ENCODE assay signal across 34 cellular contexts in the genomic region with DNA sequence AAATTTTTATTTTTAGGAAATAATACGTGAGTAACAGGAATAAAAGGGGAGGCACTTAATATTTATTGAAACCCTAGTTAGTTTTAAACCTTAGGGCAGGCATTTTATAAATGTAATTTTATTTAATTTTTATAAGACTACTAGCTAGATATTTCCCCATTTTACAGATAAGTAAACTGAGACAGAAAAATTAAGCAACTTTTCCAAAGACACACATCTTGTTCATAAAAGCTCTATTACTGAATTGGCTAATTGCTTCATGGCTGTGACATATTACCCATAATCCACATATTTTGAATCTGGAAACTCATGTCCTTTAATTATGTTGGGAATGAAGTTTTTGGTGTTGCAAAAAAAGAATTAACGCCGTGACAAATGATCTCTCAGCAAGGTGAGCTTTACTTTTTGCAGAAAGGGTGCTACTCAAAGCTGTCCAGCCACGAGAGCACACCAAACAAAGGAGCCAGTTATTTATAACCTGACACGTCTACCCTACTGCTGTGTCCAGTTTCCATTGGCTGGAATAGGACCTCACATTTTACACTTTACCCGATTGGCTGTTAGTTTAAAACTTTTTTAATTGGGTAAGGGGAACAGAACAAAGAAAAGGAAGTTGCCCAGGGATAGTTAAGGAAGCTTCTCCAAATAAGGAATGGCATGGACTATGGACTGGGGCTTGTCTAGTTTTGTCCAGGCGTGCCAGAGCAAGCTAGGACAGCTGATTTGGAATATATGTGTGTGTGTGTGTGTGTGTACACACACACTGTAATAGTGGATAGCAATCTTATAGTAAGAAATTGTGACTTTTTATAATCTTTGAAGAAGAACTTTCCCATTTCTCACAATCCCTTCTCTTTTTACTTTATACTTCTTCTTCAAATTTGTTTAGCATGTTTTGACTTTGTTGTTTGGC. TPM values are rescaled to one million over a fixed set of nuclear protein-coding genes. Genes with fewer than 3 reads are reported as not detected.
DNase-seq lines count a peak whose midpoint lies in the region; ATAC-seq, FAIRE-seq and TF ChIP-seq lines count a peak whose summit lies in the region.
"Had no signal": no experiment of that assay in that cellular context is flagged by ENCODE, and none has a peak within 500 bp of the region (broad histone marks: within the 10 kb centered on the region; RNA-seq: fewer than 3 reads in every experiment).

No MANE protein-coding gene starts in this region.

- no peak for TF ChIP-seq CTCF in HEK293 (tag by site-specific recombination; IDR thresholded peaks at IDR 0.05)
- TF ChIP-seq CTCF in K562 (IDR thresholded peaks at IDR 0.05 in 2 of 3, conservative IDR thresholded peaks at IDR 0.05 in 1 of 3; ENCODE audit: insufficient read depth in 2 of 3, low read depth in 1 of 3, low read length in 3 of 3): no peak
- no peak for TF ChIP-seq CTCF in foreskin keratinocyte (conservative IDR thresholded peaks at IDR 0.05)
- no peak for TF ChIP-seq CTCF in transverse colon (IDR thresholded peaks at IDR 0.05)

- peak overlapping the region in 2 of 7 donors; percentile 22 to 83 for H3K27ac Mint-ChIP-seq in CD4-positive, alpha-beta memory T cell
- H3K27ac Mint-ChIP-seq in CD8-positive, alpha-beta memory T cell: peak overlapping the region in 1 of 8 donors; percentile 46
- H3K27ac Mint-ChIP-seq: brain, natural killer cell had no signal

- intact Hi-C loops in K562 (cut with micrococcal nuclease): no loop called here
- intact Hi-C loops in transverse colon (cut with DNase I; ENCODE audit: low total_unique reads): no loop called here
- intact Hi-C loops in CD4-positive, alpha-beta memory T cell (cut with micrococcal nuclease): no loop called here

- peaks cover 6 to 20% (median 9%) of the 10 kb centered on the region in 4 donors for H3K4me1 Mint-ChIP-seq in CD4-positive, alpha-beta memory T cell
- H3K4me1 Mint-ChIP-seq in CD8-positive, alpha-beta memory T cell: peaks cover 7 to 14% (median 11%) of the 10 kb centered on the region in 3 donors

- no peak overlapping the region for H3K27ac ChIP-seq in HEK293 (ENCODE audit: extremely low read depth, low read depth, low read length)
- no peak overlapping the region for H3K27ac ChIP-seq in K562 (ENCODE audit: extremely low read depth, low read depth, low read length)
- no peak overlapping the region for H3K27ac ChIP-seq in foreskin keratinocyte
- peak overlapping the region; percentile 28 to 84 (median 62) for H3K27ac ChIP-seq in transverse colon
- H3K27ac ChIP-seq in CD4-positive, alpha-beta memory T cell (ENCODE audit: low read depth, low read length): no peak overlapping the region
- no peak overlapping the region for H3K27ac ChIP-seq in CD8-positive, alpha-beta memory T cell (ENCODE audit: low read depth, low read length)
- H3K27ac ChIP-seq: adrenal gland, esophagus muscularis mucosa, gastrocnemius medialis, GM23248, left ventricle myocardium inferior, WERI-Rb-1 had no signal

- H3K9me3 Mint-ChIP-seq in CD4-positive, alpha-beta memory T cell: peaks cover 0 to 2% (median 0%) of the 10 kb centered on the region in 8 donors
- H3K9me3 Mint-ChIP-seq in CD8-positive, alpha-beta memory T cell: no peaks in the 10 kb centered on the region
- H3K9me3 Mint-ChIP-seq: natural killer cell had no signal

- no peaks in the 10 kb centered on the region for H3K79me2 ChIP-seq in K562 (ENCODE audit: control insufficient read depth, insufficient read depth, low read length)

- POLR2A ChIA-PET in HEK293 (lab: Yijun Ruan, JAX) (no interaction called here), K562 (lab: Yijun Ruan, JAX) (interaction anchor here (0.7 to 1.0 kb wide), 3 partner anchors 18 to 1007 kb away, joined by 3 to 4 read pairs (median 3); no protein-coding TSS in a partner anchor)
- POLR2A ChIA-PET in CD4-positive, alpha-beta memory T cell (lab: Charles Lee; ENCODE audit: partially characterized antibody): no interaction called here
- POLR2A ChIA-PET in CD8-positive, alpha-beta memory T cell (lab: Charles Lee): no interaction called here

- TF ChIP-seq EP300 in K562 (IDR thresholded peaks at IDR 0.05; ENCODE audit: low read length) (no peak), transverse colon (IDR thresholded peaks at IDR 0.05; ENCODE audit: low read depth) (no peak)

- CTCF ChIA-PET in HEK293 (lab: Yijun Ruan, JAX): interaction anchor here (0.5 kb wide), 2 partner anchors 167 to 338 kb away, joined by 3 read pairs; no protein-coding TSS in a partner anchor
- CTCF ChIA-PET in K562 (lab: Yijun Ruan, JAX; ENCODE audit: low intra/inter-chr PET ratio): no interaction called here
- CTCF ChIA-PET in CD4-positive, alpha-beta memory T cell (lab: Charles Lee; ENCODE audit: partially characterized antibody): no interaction called here
- CTCF ChIA-PET in CD8-positive, alpha-beta memory T cell (lab: Charles Lee): interaction anchor here (0.7 kb wide), 1 partner anchor 15 kb away, joined by 3 read pairs; no protein-coding TSS in a partner anchor

- H3K4me3 Mint-ChIP-seq in CD4-positive, alpha-beta memory T cell: no peak overlapping the region
- H3K4me3 Mint-ChIP-seq in CD8-positive, alpha-beta memory T cell: no peak overlapping the region
- H3K4me3 Mint-ChIP-seq: activated T-cell treated with anti-CD3 and anti-CD28 coated beads, Interleukin-2, amount 50 U/mL, for 4 hours; brain; natural killer cell had no signal

- H3K27me3 ChIP-seq in K562 (ENCODE audit: control insufficient read depth in 2 of 2, insufficient read depth in 2 of 2, low read length in 2 of 2): no peaks in the 10 kb centered on the region
- no peaks in the 10 kb centered on the region for H3K27me3 ChIP-seq in foreskin keratinocyte
- H3K27me3 ChIP-seq in transverse colon: no peaks in the 10 kb centered on the region
- H3K27me3 ChIP-seq in CD4-positive, alpha-beta memory T cell (ENCODE audit: insufficient read depth, low read length): no peaks in the 10 kb centered on the region
- H3K27me3 ChIP-seq in CD8-positive, alpha-beta memory T cell (ENCODE audit: insufficient read depth, low read length, poor library complexity, severe bottlenecking): no peaks in the 10 kb centered on the region
- H3K27me3 ChIP-seq: adrenal gland, esophagus muscularis mucosa, gastrocnemius medialis, tibial artery had no signal

- DNase-seq in K562 (ENCODE audit: extremely low read depth in 1 of 4, low spot score in 3 of 4): no peak
- peak; percentile 38 to 62 for DNase-seq in foreskin keratinocyte
- DNase-seq in transverse colon: peak; percentile 45
- DNase-seq in NCI-H1436 (lab: John Stamatoyannopoulos, UW): no peak
- DNase-seq in CD4-positive, alpha-beta memory T cell: no peak
- DNase-seq in CD8-positive, alpha-beta memory T cell: no peak
- DNase-seq: activated CD4-positive, alpha-beta T cell treated with anti-CD3 and anti-CD28 coated beads, Interleukin-2, amount 50 U/mL, for 1 hour; activated naive CD4-positive, alpha-beta T cell treated with Interleukin-2 at 50 U/mL for 16 hours; activated T-cell treated with anti-CD3 and anti-CD28 coated beads, Interleukin-2, amount 50 U/mL, for 4 hours; adrenal gland; C1 segment of cervical spinal cord; effector CD8-positive, alpha-beta T cell; gastrocnemius medialis; GM23248; left ventricle myocardium inferior; midbrain; MM.1S; natural killer cell; NCI-H1417; NCI-H345; NCI-H748 treated with DMSO at 0.1 percent for 48 hours; retina; stimulated activated CD4-positive, alpha-beta T cell treated with anti-CD3 and anti-CD28 coated beads, Interleukin-1b, Interleukin-23, amount 100 ng/mL, for 48 hours; stimulated activated CD8-positive, alpha-beta memory T cell treated with anti-CD3 and anti-CD28 coated beads, Interleukin-4, amount 100 ng/mL, for 48 hours; SW 1271; T-helper 9 cell; tibial artery; WERI-Rb-1 had no signal

- H3K36me3 Mint-ChIP-seq in CD4-positive, alpha-beta memory T cell: peaks cover 0 to 7% of the 10 kb centered on the region in 2 donors
- peaks cover 0 to 5% (median 3%) of the 10 kb centered on the region in 3 donors for H3K36me3 Mint-ChIP-seq in CD8-positive, alpha-beta memory T cell
- H3K36me3 Mint-ChIP-seq: natural killer cell had no signal

- H3K4me3 ChIP-seq in HEK293 (ENCODE audit: low read depth, low read length) (no peak overlapping the region), K562 (no peak overlapping the region), transverse colon (no peak overlapping the region)
- H3K4me3 ChIP-seq in CD4-positive, alpha-beta memory T cell (ENCODE audit: low read length in 2 of 2): no peak overlapping the region
- H3K4me3 ChIP-seq in CD8-positive, alpha-beta memory T cell (ENCODE audit: low read length): no peak overlapping the region
- H3K4me3 ChIP-seq: adrenal gland, esophagus muscularis mucosa, gastrocnemius medialis, GM23248, left ventricle myocardium inferior, smooth muscle cell, tibial artery had no signal

- H2AFZ ChIP-seq in K562 (ENCODE audit: low read depth, low read length): no peak overlapping the region
- H2AFZ ChIP-seq: GM23248 had no signal

- H3K4me2 ChIP-seq in K562 (ENCODE audit: insufficient read depth, low read length): no peak overlapping the region
- H3K4me2 ChIP-seq: smooth muscle cell had no signal

- H3K4me1 ChIP-seq in HEK293 (ENCODE audit: control insufficient read depth, insufficient read depth, low read length) (no peaks in the 10 kb centered on the region), K562 (replicated peaks in 1 of 2; ENCODE audit: control insufficient read depth in 2 of 2, insufficient read depth in 2 of 2, low read length in 2 of 2) (no peaks in the 10 kb centered on the region), foreskin keratinocyte (peaks cover 13% of the 10 kb centered on the region), transverse colon (peaks cover 6 to 34% (median 22%) of the 10 kb centered on the region in 4 donors)
- peaks cover 10% of the 10 kb centered on the region for H3K4me1 ChIP-seq in CD4-positive, alpha-beta memory T cell (ENCODE audit: insufficient read depth, low read length)
- H3K4me1 ChIP-seq in CD8-positive, alpha-beta memory T cell (ENCODE audit: insufficient read depth, low read length): no peaks in the 10 kb centered on the region

- 73% methylated on average over 7 of the region's 7 CpGs for WGBS in K562 (ENCODE audit: insufficient coverage, low coverage, missing lambda C conversion rate)
- WGBS in transverse colon (ENCODE audit: low coverage in 1 of 2), 2 donors: 64 to 81% methylated on average over 7 of the region's 7 CpGs

- TF ChIP-seq POLR2A in K562 (conservative IDR thresholded peaks at IDR 0.05): no peak
- no peak for TF ChIP-seq POLR2A in transverse colon (IDR thresholded peaks at IDR 0.05)

- no peak overlapping the region for H3K9ac ChIP-seq in K562 (ENCODE audit: insufficient read depth in 1 of 2, low read depth in 2 of 2, low read length in 2 of 2)
- H3K9ac ChIP-seq: GM23248 had no signal

- no peak for ATAC-seq in K562
- no peak for ATAC-seq in foreskin keratinocyte
- ATAC-seq: activated T-cell treated with anti-CD3 and anti-CD28 coated beads, Interleukin-2, amount 50 U/mL, for 4 hours; gastrocnemius medialis; natural killer cell had no signal

- H4K20me1 ChIP-seq in K562 (replicated peaks; ENCODE audit: control insufficient read depth, insufficient read depth, low read length): no peaks in the 10 kb centered on the region

- H3K9me1 ChIP-seq in K562 (ENCODE audit: control insufficient read depth, insufficient read depth, low read length): no peaks in the 10 kb centered on the region

- in situ Hi-C loops in K562 (cut with MboI) (no loop called here), transverse colon (cut with MboI; ENCODE audit: low pct_ligation_motif_present in 1 of 4, low pct_unique_long_range_greater_than_20kb in 1 of 4, low sequenced_read_pairs in 3 of 4) (no loop called here)

- H3K27me3 Mint-ChIP-seq in CD4-positive, alpha-beta memory T cell: no peaks in the 10 kb centered on the region
- H3K27me3 Mint-ChIP-seq in CD8-positive, alpha-beta memory T cell: peaks cover 0 to 1% of the 10 kb centered on the region in 2 donors
- H3K27me3 Mint-ChIP-seq: brain had no signal

- no TSS peak for BruUV-seq in K562 (replicated peaks; lab: Mats Ljungman, UMichigan)

- no peaks in the 10 kb centered on the region for H3K36me3 ChIP-seq in HEK293 (ENCODE audit: control insufficient read depth in 2 of 2, insufficient read depth in 1 of 2, low read length in 2 of 2)
- no peaks in the 10 kb centered on the region for H3K36me3 ChIP-seq in K562 (ENCODE audit: control insufficient read depth, insufficient read depth, low read length)
- H3K36me3 ChIP-seq in transverse colon: no peaks in the 10 kb centered on the region
- no peaks in the 10 kb centered on the region for H3K36me3 ChIP-seq in CD4-positive, alpha-beta memory T cell (ENCODE audit: insufficient read depth, low read length)
- no peaks in the 10 kb centered on the region for H3K36me3 ChIP-seq in CD8-positive, alpha-beta memory T cell (ENCODE audit: insufficient read depth, low read length)
- H3K36me3 ChIP-seq: adrenal gland, esophagus muscularis mucosa, gastrocnemius medialis, left ventricle myocardium inferior, tibial artery, WERI-Rb-1 had no signal

- H3K9me3 ChIP-seq in HEK293 (ENCODE audit: control insufficient read depth, insufficient read depth, low read depth, low read length): no peaks in the 10 kb centered on the region
- H3K9me3 ChIP-seq in K562 (replicated peaks; ENCODE audit: control insufficient read depth, insufficient read depth, low read depth, low read length): no peaks in the 10 kb centered on the region; the same call in 1 of the 2 replicates
- H3K9me3 ChIP-seq in transverse colon: no peaks in the 10 kb centered on the region
- no peaks in the 10 kb centered on the region for H3K9me3 ChIP-seq in CD4-positive, alpha-beta memory T cell (ENCODE audit: control insufficient read depth in 1 of 2, low read length in 2 of 2)
- H3K9me3 ChIP-seq in CD8-positive, alpha-beta memory T cell (ENCODE audit: low read length): no peaks in the 10 kb centered on the region
- H3K9me3 ChIP-seq: adrenal gland, esophagus muscularis mucosa, gastrocnemius medialis, tibial artery had no signal

- no peak for FAIRE-seq in K562 (lab: Jason Lieb, UNC)
- FAIRE-seq: D721Med, GM12891 had no signal

- no peak for TF ChIP-seq RAD21 in K562 (CRISPR knock-in tag; conservative IDR thresholded peaks at IDR 0.05 in 1 of 2, IDR thresholded peaks at IDR 0.05 in 1 of 2)

RNA-seq across cellular contexts. Expression of gene COMMD1, which starts 54.2 kb away (rescaled TPM):
- 14.1 and 18.1 TPM in 2 replicates for total RNA-seq in K562 (2011; cell fraction: chromatin; rRNA removed; ENCODE audit: low replicate concordance)
- total RNA-seq in K562 (2011; cell fraction: nucleolus; rRNA removed): 8.0 and 10.3 TPM in 2 replicates
- total RNA-seq in K562 (2011; cell fraction: nucleoplasm; rRNA removed): 8.6 and 13.4 TPM in 2 replicates
- total RNA-seq in K562 (2014; rRNA removed): 14.4 and 15.4 TPM in 2 replicates
- 21.4 and 23.6 TPM in 2 replicates for total RNA-seq in K562 (2014; rRNA removed; fragmentation: Illumina TruSeq; extraction: Trizol)
- total RNA-seq in K562 (2015; rRNA removed; fragmentation: Illumina TruSeq; extraction: Trizol): 19.6 and 21.2 TPM in 2 replicates
- total RNA-seq in K562 (2021): 16.9 and 18.2 TPM in 2 replicates
- polyA plus RNA-seq in K562 (2011; rRNA removed): 31.3 and 35.6 TPM in 2 replicates
- 16.0 and 21.1 TPM in 2 replicates for polyA plus RNA-seq in K562 (2011; cell fraction: cytosol; rRNA removed)
- 9.4 and 10.7 TPM in 2 replicates for polyA plus RNA-seq in K562 (2011; cell fraction: nucleus; rRNA removed)
- polyA plus RNA-seq in K562 (2012): 35.7 and 84.8 TPM in 2 replicates
- 21.4 and 21.7 TPM in 2 replicates for polyA plus RNA-seq in K562 (2014; fragmentation: Illumina TruSeq; extraction: Trizol)
- polyA plus RNA-seq in K562 (2014; fragmentation: Nextera tagmentation; extraction: Ambion mirVana): 10 to 100 TPM; 56.6 to 77.0 TPM
- polyA plus RNA-seq in K562 (2014; rRNA removed): 17.3 and 22.7 TPM in 2 replicates
- 10.6 and 14.1 TPM in 2 replicates for polyA minus RNA-seq in K562 (2011; rRNA and poly(A)+ RNA removed)
- 4.1 and 7.3 TPM in 2 replicates for polyA minus RNA-seq in K562 (2011; cell fraction: cytosol; rRNA and poly(A)+ RNA removed)
- 2.8 and 6.6 TPM in 2 replicates for polyA minus RNA-seq in K562 (2011; cell fraction: nucleus; rRNA and poly(A)+ RNA removed)
- total RNA-seq in foreskin keratinocyte: 33.8 and 35.8 TPM in 2 replicates
- 63.9 and 68.5 TPM in 2 replicates for polyA plus RNA-seq in foreskin keratinocyte
- total RNA-seq in transverse colon: 10 to 100 TPM; 28.9 to 61.0 (median 36.8) TPM
- 10 to 100 TPM; 16.7 to 17.8 TPM for total RNA-seq in CD4-positive, alpha-beta memory T cell
- polyA plus RNA-seq in CD4-positive, alpha-beta memory T cell: 10 to 100 TPM; 50.6 to 63.9 TPM
- 10 to 100 TPM; 36.4 to 41.2 TPM for total RNA-seq in CD8-positive, alpha-beta memory T cell
- polyA plus RNA-seq in CD8-positive, alpha-beta memory T cell: 54.6 TPM

Comparison
In these comparisons a context has a peak if more than half of its experiments do, and no peak if none do; other contexts are left out.
1. H3K27ac ChIP-seq: peak in transverse colon (4 of 4); none in HEK293 (single experiment), K562 (single experiment), foreskin keratinocyte (single experiment), CD4-positive, alpha-beta memory T cell (single experiment) and CD8-positive, alpha-beta memory T cell (single experiment).
2. DNase-seq: peak in foreskin keratinocyte (2 of 2) and transverse colon (single experiment); none in K562 (0 of 4), NCI-H1436 (single experiment), CD4-positive, alpha-beta memory T cell (0 of 5) and CD8-positive, alpha-beta memory T cell (0 of 5).
3. CTCF ChIA-PET loops: an anchor here in HEK293 (0.5 kb wide) and CD8-positive, alpha-beta memory T cell (0.7 kb wide); none called in K562 and CD4-positive, alpha-beta memory T cell.
4. Of the 44 proteins assayed by ChIP-seq in both K562 and HEK293: peak only in K562: none; only in HEK293: SETDB1; in both: none; in neither: 43.